8 cellular contexts compared by ENCODE assay signal in the genomic region with DNA sequence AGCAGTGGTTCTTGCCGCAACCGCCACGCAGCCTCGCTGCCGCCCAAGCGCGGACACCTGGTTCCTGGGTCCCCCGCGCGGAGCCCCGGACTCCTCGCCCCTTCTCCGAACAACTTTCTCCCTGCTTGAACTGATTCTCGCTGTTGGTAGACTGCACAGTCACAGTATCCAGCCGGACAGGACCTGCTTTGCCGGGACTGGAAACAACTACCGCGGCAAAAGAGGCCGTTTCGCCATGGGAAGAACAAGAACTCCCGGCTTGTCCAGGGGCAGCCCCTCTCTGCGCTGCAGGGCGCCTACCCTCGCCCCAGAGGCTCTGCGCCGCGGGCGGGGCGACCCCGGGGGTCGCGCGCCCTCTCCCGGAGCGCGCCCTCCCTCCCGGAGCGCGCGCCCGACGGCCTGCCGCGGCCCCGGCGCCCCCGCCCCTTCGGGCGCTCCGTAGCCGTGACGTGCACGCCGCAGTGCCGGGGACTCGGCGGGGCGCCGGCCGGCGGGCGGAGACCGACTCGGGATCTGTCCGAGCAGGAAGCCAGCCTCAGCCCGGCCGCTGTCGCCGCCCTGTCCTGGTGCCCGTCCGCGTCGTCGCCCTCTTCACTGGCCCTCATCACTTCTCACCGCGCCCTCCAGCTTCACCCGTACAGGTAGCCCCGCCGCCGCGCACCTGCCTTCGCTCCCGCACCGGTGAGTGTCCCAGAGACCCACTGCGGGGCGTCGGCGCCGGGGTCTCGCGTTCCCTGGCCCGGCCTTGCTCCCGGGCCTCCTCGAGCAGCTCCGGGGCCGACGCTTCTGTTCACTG. TPM values are rescaled to one million over a fixed set of nuclear protein-coding genes. Genes with fewer than 3 reads are reported as not detected.
DNase-seq lines count a peak whose midpoint lies in the region; ATAC-seq and TF ChIP-seq lines count a peak whose summit lies in the region.

A gene (plus strand): TSS at position 497 of the 796 bp plus-strand sequence. CDS start 68,309 bp downstream, outside the sequence.

- H3K4me1 Mint-ChIP-seq in IgD-negative memory B cell (peaks cover 14 to 23% (median 15%) of the 10 kb centered on the region in 3 donors), T-helper 17 cell (peaks cover 4% of the 10 kb centered on the region), MCF 10A (ENCODE audit: insufficient read depth, unreplicated experiment) (peaks cover 9% of the 10 kb centered on the region)

- H3K36me3 Mint-ChIP-seq in IgD-negative memory B cell (no peaks in the 10 kb centered on the region), T-helper 17 cell (ENCODE audit: low read depth) (no peaks in the 10 kb centered on the region), MCF 10A (ENCODE audit: insufficient read depth, unreplicated experiment) (peaks cover under 1% of the 10 kb centered on the region)

- no TSS peak for BruUV-seq in MCF 10A (replicated peaks; lab: Mats Ljungman, UMichigan)

- H3K36me3 ChIP-seq in iPS-15b (ENCODE audit: control insufficient read depth, insufficient read depth, low read length) = no peaks in the 10 kb centered on the region

- H3K4me1 ChIP-seq in iPS-15b (ENCODE audit: control insufficient read depth, insufficient read depth, low read length) = peaks cover 4% of the 10 kb centered on the region

- TF ChIP-seq CTCF in MCF 10A (IDR thresholded peaks at IDR 0.05; ENCODE audit: unreplicated experiment) = no peak

- in situ Hi-C loops in G401 (cut with HindIII; ENCODE audit: low sequenced_read_pairs) = no loop called here

- POLR2A ChIA-PET in MCF 10A (lab: Yijun Ruan, JAX) = interaction anchor here (0.5 to 0.9 kb wide), 3 partner anchors 31 to 46 kb away, joined by 4 to 5 read pairs (median 4); no protein-coding TSS in a partner anchor

- H3K27ac Mint-ChIP-seq in IgD-negative memory B cell = peak within 1 kb of the TSS; percentile 51 to 81 (median 65)
- peak within 1 kb of the TSS; percentile 16 for H3K27ac Mint-ChIP-seq in T-helper 17 cell
- peak within 1 kb of the TSS; percentile 92 for H3K27ac Mint-ChIP-seq in MCF 10A (ENCODE audit: low read depth, unreplicated experiment)

- peak; percentile 84 for ATAC-seq in GM21717 (IDR thresholded peaks at IDR 0.05; ENCODE audit: unreplicated experiment)
- peak; percentile 87 for ATAC-seq in T-helper 17 cell
- peak; percentile 95 for ATAC-seq in sciatic nerve

- H3K27me3 Mint-ChIP-seq in IgD-negative memory B cell (peaks cover 44% of the 10 kb centered on the region), T-helper 17 cell (peaks cover 25% of the 10 kb centered on the region), MCF 10A (ENCODE audit: insufficient read depth, unreplicated experiment) (peaks cover 11% of the 10 kb centered on the region)

- CTCF ChIA-PET in MCF 10A (lab: Yijun Ruan, JAX) = no interaction called here

- H3K4me3 ChIP-seq in iPS-15b (ENCODE audit: low read depth, low read length) = peak within 1 kb of the TSS; percentile 97

- H3K9me3 Mint-ChIP-seq in IgD-negative memory B cell (no peaks in the 10 kb centered on the region), MCF 10A (ENCODE audit: unreplicated experiment) (no peaks in the 10 kb centered on the region)

- peak within 1 kb of the TSS; percentile 93 to 98 (median 94) for H3K4me3 Mint-ChIP-seq in IgD-negative memory B cell
- H3K4me3 Mint-ChIP-seq in T-helper 17 cell = peak within 1 kb of the TSS; percentile 92
- peak within 1 kb of the TSS; percentile 96 for H3K4me3 Mint-ChIP-seq in MCF 10A (ENCODE audit: unreplicated experiment)

- H3K27me3 ChIP-seq in iPS-15b (ENCODE audit: control insufficient read depth, insufficient read depth, low read length) = no peaks in the 10 kb centered on the region

- no peaks in the 10 kb centered on the region for H3K9me3 ChIP-seq in T-helper 17 cell (ENCODE audit: control insufficient read depth, low read length, poor library complexity, severe bottlenecking)
- no peaks in the 10 kb centered on the region for H3K9me3 ChIP-seq in iPS-15b (ENCODE audit: control insufficient read depth, insufficient read depth, low read length)

- DNase-seq in G401 (ENCODE audit: low spot score) (peak; percentile 73), T-helper 17 cell (peak; percentile 24 to 36 (median 33)), MCF 10A (ENCODE audit: unreplicated experiment) (peak; percentile 66), sciatic nerve (ENCODE audit: low spot score) (peak; percentile 80), AML-193 (lab: John Stamatoyannopoulos, UW) (no peak)

- H3K9ac ChIP-seq in iPS-15b (ENCODE audit: low read depth, low read length) = peak within 1 kb of the TSS; percentile 94

- intact Hi-C loops in MCF 10A (cut with micrococcal nuclease) = no loop called here
- intact Hi-C loops in sciatic nerve (cut with DNase I) = no loop called here

RNA-seq across cellular contexts. Expression of the gene that starts here (rescaled TPM):
- 1.2 and 4.3 TPM in 2 replicates for total RNA-seq in G401 (2014; rRNA removed; shearing (Covaris generic))
- 0.23 TPM for polyA plus RNA-seq in IgD-negative memory B cell
- total RNA-seq in T-helper 17 cell (1 to 10 TPM; 2.5 to 5.5 TPM), MCF 10A (2022) (26.8 and 28.9 TPM in 2 replicates), sciatic nerve (29.4 TPM)

Comparison
In these comparisons a context has a peak if more than half of its experiments do, and no peak if none do; other contexts are left out.
1. DNase-seq: peak in G401 (single experiment), T-helper 17 cell (3 of 3), MCF 10A (single experiment) and sciatic nerve (single experiment); none in AML-193 (0 of 2).
2. H3K27ac Mint-ChIP-seq: peak in every context shown above with its lines; median percentile 92 in MCF 10A; 65 in IgD-negative memory B cell; 16 in T-helper 17 cell.
3. Peak in every context shown above with its lines, with median percentiles within 50 percentile points of each other: ATAC-seq and H3K4me3 Mint-ChIP-seq.